Comparison of ENCODE assay signal across 10 cellular contexts in the genomic region with DNA sequence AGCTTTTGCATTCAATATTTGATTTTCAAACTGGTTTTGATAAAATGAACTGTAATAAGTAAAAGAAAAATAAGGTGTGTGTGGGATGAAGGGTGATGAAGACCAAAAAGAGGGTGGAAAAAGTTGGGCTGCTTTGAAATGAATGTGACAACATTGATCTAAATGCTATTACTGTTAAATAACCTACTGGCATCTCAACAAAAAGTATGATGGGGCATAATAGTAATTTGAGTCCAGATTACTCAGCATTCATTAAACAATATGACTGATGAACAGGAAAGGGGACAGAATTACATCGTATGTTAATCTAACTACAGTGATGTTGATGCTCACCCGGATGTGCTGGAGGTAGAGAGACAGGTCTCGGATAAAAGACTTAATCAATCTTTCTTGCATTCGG.
"Had no signal": no experiment of that assay in that cellular context is flagged by ENCODE, and none has a peak within 500 bp of the region (broad histone marks: within the 10 kb centered on the region; RNA-seq: fewer than 3 reads in every experiment).

No MANE protein-coding gene starts in this region.

- H3K4me1 Mint-ChIP-seq: GM23338, H9 had no signal

- ATAC-seq: GM23338, K562 had no signal

- FAIRE-seq: H1, H54, HTR-8/SVneo, K562 had no signal

- DNase-seq: H9, HCEC 1CT, IMR-90, Kasumi-1, KG1 had no signal

- H3K9me3 Mint-ChIP-seq: H9 had no signal

- H3K4me3 ChIP-seq: GM23338, K562 had no signal

- H3K4me2 ChIP-seq: GM23338 had no signal

- H3K27ac Mint-ChIP-seq: GM23338 had no signal

- H3K4me3 Mint-ChIP-seq: GM23338, H9 had no signal

- H2AFZ ChIP-seq: GM23338 had no signal
